In genomic region chr10:114914545-114914944, GRCh38 we compare ENCODE assay signal across 19 cellular contexts. TPM values are rescaled to one million over a fixed set of nuclear protein-coding genes. Genes with fewer than 3 reads are reported as not detected.
A peak's percentile ranks its signal among the peaks of the same experiment; 100 is the strongest.
DNase-seq lines count a peak whose midpoint lies in the region; ATAC-seq, FAIRE-seq and TF ChIP-seq lines count a peak whose summit lies in the region.
"Had no signal": no experiment of that assay in that cellular context is flagged by ENCODE, and none has a peak within 500 bp of the region (broad histone marks: within the 10 kb centered on the region; RNA-seq: fewer than 3 reads in every experiment).

No MANE protein-coding gene starts in this region.

- H3K36me3 ChIP-seq in Loucy (ENCODE audit: insufficient read depth, low read length) (no peaks in the 10 kb centered on the region), A673 (ENCODE audit: insufficient read depth, low read length, poor library complexity, severe bottlenecking) (no peaks in the 10 kb centered on the region)
- H3K36me3 ChIP-seq: BLaER1, Peyer's patch had no signal

- BruUV-seq in A673 (replicated peaks; lab: Mats Ljungman, UMichigan) = no TSS peak

- H3K9ac ChIP-seq in Loucy (ENCODE audit: low read depth, low read length, poor library complexity, severe bottlenecking) = no peak overlapping the region
- H3K9ac ChIP-seq: BLaER1, KMS-11 had no signal

- H3K4me3 ChIP-seq in Loucy (ENCODE audit: low read length, poor library complexity, severe bottlenecking) = no peak overlapping the region
- no peak overlapping the region for H3K4me3 ChIP-seq in A673 (ENCODE audit: low read depth, low read length, poor library complexity, severe bottlenecking)
- H3K4me3 ChIP-seq: BLaER1, Peyer's patch had no signal

- H4K20me1 ChIP-seq in Loucy (ENCODE audit: insufficient read depth, low read length, poor library complexity, severe bottlenecking) = no peaks in the 10 kb centered on the region
- H4K20me1 ChIP-seq: BLaER1 had no signal

- no peak overlapping the region for H3K27ac ChIP-seq in A673 (ENCODE audit: low read depth, low read length, poor library complexity, severe bottlenecking)
- H3K27ac ChIP-seq: BLaER1, KMS-11, Peyer's patch had no signal

- H3K27me3 ChIP-seq in Loucy (ENCODE audit: insufficient read depth, low read length, poor library complexity, severe bottlenecking) (no peaks in the 10 kb centered on the region), A673 (replicated peaks; ENCODE audit: insufficient read depth, low read depth, low read length, poor library complexity) (no peaks in the 10 kb centered on the region)
- H3K27me3 ChIP-seq: BLaER1, Peyer's patch had no signal

- TF ChIP-seq POLR2A in GM12891 (IDR thresholded peaks at IDR 0.05; ENCODE audit: low read depth, low read length) = no peak

- peak; percentile 78 for FAIRE-seq in GM12891 (lab: Jason Lieb, UNC)
- FAIRE-seq: H1 had no signal

- peaks cover 4% of the 10 kb centered on the region; the same call in 1 of the 2 replicates for H3F3A ChIP-seq in Loucy (ENCODE audit: low read depth)

- no peaks in the 10 kb centered on the region for H3K9me3 Mint-ChIP-seq in activated CD4-positive, alpha-beta T cell treated with anti-CD3 and anti-CD28 coated beads for 36 hours (ENCODE audit: low read depth)
- H3K9me3 Mint-ChIP-seq in nephron progenitor cell = peaks cover 2% of the 10 kb centered on the region

- no peak for TF ChIP-seq CTCF in Loucy (conservative IDR thresholded peaks at IDR 0.05; ENCODE audit: low read length)
- no peak for TF ChIP-seq CTCF in nephron progenitor cell (IDR thresholded peaks at IDR 0.05)
- TF ChIP-seq CTCF in A673 (conservative IDR thresholded peaks at IDR 0.05; ENCODE audit: low read depth, low read length) = no peak

- no peaks in the 10 kb centered on the region for H3K36me3 Mint-ChIP-seq in activated CD4-positive, alpha-beta T cell treated with anti-CD3 and anti-CD28 coated beads for 36 hours (ENCODE audit: low read depth)
- no peaks in the 10 kb centered on the region for H3K36me3 Mint-ChIP-seq in nephron progenitor cell (ENCODE audit: low read depth)

- intact Hi-C loops in activated CD4-positive, alpha-beta T cell treated with anti-CD3 and anti-CD28 coated beads for 36 hours (cut with DNase I, micrococcal nuclease) = no loop called here
- intact Hi-C loops in A673 (cut with micrococcal nuclease; ENCODE audit: unreplicated experiment) = no loop called here

- no peak for DNase-seq in activated CD4-positive, alpha-beta T cell treated with anti-CD3 and anti-CD28 coated beads for 36 hours
- DNase-seq in activated CD4-positive, alpha-beta T cell treated with anti-CD3 and anti-CD28 coated beads for 4 hours = no peak
- DNase-seq in GM12891 (ENCODE audit: insufficient read length, low spot score) (no peak), nephron progenitor cell (no peak), hepatic stellate cell (ENCODE audit: low spot score) (no peak), A673 (ENCODE audit: low spot score) (no peak)
- DNase-seq: 8988T, DMS79 treated with DMSO at 0.1 percent for 48 hours, NCI-H1048, NCI-H1694, NCI-H226, NCI-H524 treated with DMSO at 0.1 percent for 48 hours, Peyer's patch had no signal

- H3K9me2 ChIP-seq in Loucy (replicated peaks; ENCODE audit: low read depth, low read length) = no peaks in the 10 kb centered on the region

- H3K79me2 ChIP-seq in Loucy (ENCODE audit: insufficient read depth, low read length) = no peaks in the 10 kb centered on the region

- 0 out of 2 replicates have a peak overlapping the region, but pooled peaks have one; percentile 13 for H2AFZ ChIP-seq in Loucy (ENCODE audit: low read length)

- peaks cover 32% of the 10 kb centered on the region for H3K4me1 ChIP-seq in Loucy (ENCODE audit: insufficient read depth, low read length, poor library complexity, severe bottlenecking)
- peaks cover 11% of the 10 kb centered on the region for H3K4me1 ChIP-seq in A673 (ENCODE audit: insufficient read depth, low read length, poor library complexity, severe bottlenecking)

- ATAC-seq in activated CD4-positive, alpha-beta T cell treated with anti-CD3 and anti-CD28 coated beads for 36 hours = peak; percentile 64
- no peak for ATAC-seq in HG02798 (IDR thresholded peaks at IDR 0.05; ENCODE audit: poor library complexity, unreplicated experiment)
- ATAC-seq: Right ventricle myocardium inferior had no signal

- H3K27me3 Mint-ChIP-seq in activated CD4-positive, alpha-beta T cell treated with anti-CD3 and anti-CD28 coated beads for 36 hours = no peaks in the 10 kb centered on the region
- H3K27me3 Mint-ChIP-seq in nephron progenitor cell (ENCODE audit: low read depth, poor library complexity) = no peaks in the 10 kb centered on the region

- H3K9me3 ChIP-seq in Loucy (ENCODE audit: insufficient read depth, low read depth, low read length) (no peaks in the 10 kb centered on the region), A673 (ENCODE audit: low read depth, low read length, poor library complexity, severe bottlenecking) (no peaks in the 10 kb centered on the region)
- H3K9me3 ChIP-seq: BLaER1 had no signal

- POLR2A ChIA-PET in activated CD4-positive, alpha-beta T cell treated with anti-CD3 and anti-CD28 coated beads for 36 hours (lab: Charles Lee) = interaction anchor here (0.5 kb wide), 1 partner anchor 169 kb away, joined by 5 read pairs; no protein-coding TSS in a partner anchor
- POLR2A ChIA-PET in A673 (lab: Charles Lee; ENCODE audit: low non-redundant PET) = no interaction called here

- H3K4me3 Mint-ChIP-seq in activated CD4-positive, alpha-beta T cell treated with anti-CD3 and anti-CD28 coated beads for 36 hours = no peak overlapping the region
- H3K4me3 Mint-ChIP-seq in nephron progenitor cell = no peak overlapping the region

- no peak overlapping the region for H3K4me2 ChIP-seq in Loucy (ENCODE audit: low read depth, low read length, poor library complexity, severe bottlenecking)
- H3K4me2 ChIP-seq: BLaER1, KMS-11 had no signal

- H3K27ac Mint-ChIP-seq in activated CD4-positive, alpha-beta T cell treated with anti-CD3 and anti-CD28 coated beads for 36 hours = no peak overlapping the region
- peak overlapping the region; percentile 45 for H3K27ac Mint-ChIP-seq in nephron progenitor cell

- CTCF ChIA-PET in activated CD4-positive, alpha-beta T cell treated with anti-CD3 and anti-CD28 coated beads for 36 hours (lab: Charles Lee) = interaction anchor here (1.4 to 1.6 kb wide), 3 partner anchors 10 to 35 kb away, joined by 4 to 9 read pairs (median 5); no protein-coding TSS in a partner anchor
- CTCF ChIA-PET in A673 (lab: Charles Lee) = no interaction called here

- peaks cover 4% of the 10 kb centered on the region for H3K4me1 Mint-ChIP-seq in activated CD4-positive, alpha-beta T cell treated with anti-CD3 and anti-CD28 coated beads for 36 hours
- H3K4me1 Mint-ChIP-seq in nephron progenitor cell = peaks cover 45% of the 10 kb centered on the region

TF ChIP-seq in GM12891, 5 proteins besides CTCF, POLR2A, EP300 and RAD21:
- TF ChIP-seq PAX5 (IDR thresholded peaks at IDR 0.05; ENCODE audit: insufficient read depth, low read length, severe bottlenecking) (no peak), TAF1 (IDR thresholded peaks at IDR 0.05; ENCODE audit: low read depth, low read length) (no peak), POU2F2 (IDR thresholded peaks at IDR 0.05; ENCODE audit: low read depth, low read length) (no peak), SPI1 (IDR thresholded peaks at IDR 0.05; ENCODE audit: low read depth, low read length) (no peak), POLR2AphosphoS5 (IDR thresholded peaks at IDR 0.05; ENCODE audit: low read depth, low read length) (no peak)

RNA-seq across cellular contexts. Expression of gene TRUB1, which starts 23.4 kb away (rescaled TPM):
- total RNA-seq in activated CD4-positive, alpha-beta T cell treated with anti-CD3 and anti-CD28 coated beads for 36 hours = 10 to 100 TPM; 13.4 to 15.0 TPM
- 7.5 TPM for polyA plus RNA-seq in GM12891 (2012; ENCODE audit: low read depth, missing spikeins)
- total RNA-seq in A673 (2021) = 29.6 and 30.0 TPM in 2 replicates
